8 cellular contexts compared by ENCODE assay signal in the genomic region with DNA sequence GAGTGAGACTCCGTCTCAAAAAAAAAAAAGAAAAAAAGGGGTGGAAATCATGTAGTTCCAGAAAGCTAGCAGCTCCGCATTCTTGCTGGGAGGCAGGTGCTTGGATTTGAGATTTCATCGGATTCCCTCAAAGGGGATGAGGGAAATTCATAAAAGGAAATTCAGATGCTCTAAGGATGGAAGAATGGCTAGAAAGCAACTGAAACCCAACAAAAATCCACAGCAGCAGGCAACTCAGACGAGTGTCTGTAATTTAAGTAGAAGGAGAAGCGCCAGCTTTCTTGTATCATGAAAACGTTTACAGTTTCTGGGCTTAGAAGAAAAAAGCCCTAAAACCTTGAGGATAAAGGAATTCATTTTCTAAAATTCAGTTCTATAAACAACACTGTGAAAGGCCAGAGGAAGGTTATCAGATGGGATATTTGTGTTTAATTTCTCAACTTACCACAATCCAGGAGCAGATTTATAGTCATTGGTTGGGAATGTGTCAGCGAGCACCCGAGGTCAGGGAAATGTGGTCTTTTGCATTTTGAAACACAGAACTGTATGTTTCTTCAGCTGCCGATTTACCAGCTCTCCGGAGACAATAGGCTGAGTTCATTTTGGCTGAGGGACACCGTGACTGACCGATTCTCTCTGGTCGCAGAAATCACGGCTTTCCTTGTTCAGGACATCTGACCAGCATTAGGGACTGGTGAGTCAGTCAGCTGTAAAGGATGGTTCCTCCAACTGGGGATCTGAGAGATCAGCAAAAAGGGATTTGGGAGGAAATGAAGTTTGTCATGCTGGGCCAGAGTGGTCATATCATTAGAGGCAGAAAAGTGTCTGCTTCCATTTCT.
DNase-seq lines count a peak whose midpoint lies in the region; ATAC-seq and TF ChIP-seq lines count a peak whose summit lies in the region.

No MANE protein-coding gene starts in this region.

- in situ Hi-C loops in mammary epithelial cell (cut with MboI; ENCODE audit: low sequenced_read_pairs in 2 of 2): no loop called here
- in situ Hi-C loops in KBM-7 (cut with MboI; ENCODE audit: low pct_unique_long_range_greater_than_20kb, low sequenced_read_pairs): no loop called here

- H3K27ac ChIP-seq in mammary epithelial cell (ENCODE audit: insufficient read depth, low read depth, low read length): peak overlapping the region; percentile 56
- H3K27ac ChIP-seq in left lung: peak overlapping the region; percentile 16 to 46
- H3K27ac ChIP-seq in thoracic aorta: peak overlapping the region; percentile 94 to 96

- no TSS peak for BruUV-seq in mammary epithelial cell (replicated peaks; lab: Mats Ljungman, UMichigan)

- 17% methylated on average over 12 of the region's 14 CpGs for WGBS in mammary epithelial cell (ENCODE audit: low coverage, missing lambda C conversion rate)

- ATAC-seq in left lung (peak; percentile 18), thoracic aorta (ENCODE audit: insufficient number of reproducible peaks, low FRiP score, low read depth) (peak; percentile 5), HG03460 (IDR thresholded peaks at IDR 0.05; ENCODE audit: unreplicated experiment) (no peak)

- H3K79me2 ChIP-seq in mammary epithelial cell (ENCODE audit: insufficient read depth, low read length): no peaks in the 10 kb centered on the region

- dilution Hi-C loops in mammary epithelial cell (cut with HindIII; ENCODE audit: low sequenced_read_pairs): no loop called here

- H2AFZ ChIP-seq in mammary epithelial cell (ENCODE audit: low read depth, low read length): peak overlapping the region; percentile 57

- H3K9ac ChIP-seq in mammary epithelial cell (ENCODE audit: insufficient read depth, low read length): no peak overlapping the region

- H3K27me3 ChIP-seq in mammary epithelial cell (ENCODE audit: insufficient read depth, low read length): no peaks in the 10 kb centered on the region
- peaks cover 0 to 11% of the 10 kb centered on the region in 2 donors for H3K27me3 ChIP-seq in left lung
- H3K27me3 ChIP-seq in thoracic aorta (replicated peaks; ENCODE audit: insufficient read depth): no peaks in the 10 kb centered on the region

- TF ChIP-seq CTCF in mammary epithelial cell (conservative IDR thresholded peaks at IDR 0.05 in 1 of 2, IDR thresholded peaks at IDR 0.05 in 1 of 2; ENCODE audit: extremely low read depth in 1 of 2, insufficient read depth in 1 of 2, low read depth in 1 of 2, low read length in 2 of 2): no peak
- TF ChIP-seq CTCF in left lung (IDR thresholded peaks at IDR 0.05): no peak
- TF ChIP-seq CTCF in thoracic aorta (IDR thresholded peaks at IDR 0.05): no peak

- no peaks in the 10 kb centered on the region for H4K20me1 ChIP-seq in mammary epithelial cell (ENCODE audit: insufficient read depth, low read length)

- H3K36me3 ChIP-seq in mammary epithelial cell (ENCODE audit: insufficient read depth, low read length) (no peaks in the 10 kb centered on the region), left lung (no peaks in the 10 kb centered on the region), thoracic aorta (no peaks in the 10 kb centered on the region)

- H3K9me3 ChIP-seq in mammary epithelial cell (replicated peaks; ENCODE audit: insufficient read depth, low read length): no peaks in the 10 kb centered on the region
- H3K9me3 ChIP-seq in left lung: no peaks in the 10 kb centered on the region
- no peaks in the 10 kb centered on the region for H3K9me3 ChIP-seq in thoracic aorta

- peak overlapping the region in 1 of 3 experiments; percentile 12 for H3K4me3 ChIP-seq in mammary epithelial cell (replicated peaks in 1 of 3; ENCODE audit: insufficient read depth in 1 of 3, low read depth in 2 of 3, low read length in 3 of 3)
- no peak overlapping the region for H3K4me3 ChIP-seq in left lung
- peak overlapping the region; percentile 34 for H3K4me3 ChIP-seq in thoracic aorta

- peak; percentile 38 for DNase-seq in HK-2 (ENCODE audit: unreplicated experiment)
- peak; percentile 86 for DNase-seq in mammary epithelial cell
- DNase-seq in left lung: no peak
- DNase-seq in thoracic aorta (ENCODE audit: low spot score): peak; percentile 31
- no peak for DNase-seq in NCI-H1048 (lab: John Stamatoyannopoulos, UW)
- no peak for DNase-seq in NCI-H510A (lab: John Stamatoyannopoulos, UW)
- no peak for DNase-seq in KBM-7

- H3K4me1 ChIP-seq in mammary epithelial cell (ENCODE audit: insufficient read depth, low read length): peaks cover 44% of the 10 kb centered on the region
- peaks cover 10 to 11% of the 10 kb centered on the region in 2 donors for H3K4me1 ChIP-seq in left lung
- peaks cover 26 to 63% of the 10 kb centered on the region in 2 donors for H3K4me1 ChIP-seq in thoracic aorta (ENCODE audit: control insufficient read depth in 1 of 2, low read depth in 2 of 2)

- intact Hi-C loops in mammary epithelial cell (cut with micrococcal nuclease): no loop called here
- intact Hi-C loops in left lung (cut with DNase I): no loop called here

- CTCF ChIA-PET in mammary epithelial cell (lab: Charles Lee; ENCODE audit: low non-redundant PET): no interaction called here

- H3K4me2 ChIP-seq in mammary epithelial cell (ENCODE audit: insufficient read depth, low read depth, low read length): peak overlapping the region; percentile 69

Comparison
In these comparisons a context has a peak if more than half of its experiments do, and no peak if none do; other contexts are left out.
1. DNase-seq: peak in HK-2 (single experiment), mammary epithelial cell (single experiment) and thoracic aorta (single experiment); none in left lung (0 of 2), NCI-H1048 (single experiment), NCI-H510A (single experiment) and KBM-7 (single experiment).
2. H3K27ac ChIP-seq: peak in every context shown above with its lines; median percentile 95 in thoracic aorta; 56 in mammary epithelial cell; 31 in left lung.